6 cellular contexts compared by ENCODE assay signal in genomic region chr2:77734662-77735340, GRCh38.
A peak's percentile ranks its signal among the peaks of the same experiment; 100 is the strongest.
DNase-seq lines count a peak whose midpoint lies in the region; ATAC-seq and TF ChIP-seq lines count a peak whose summit lies in the region.
"Not testable (repeated sequence)": the region's sequence is repeated elsewhere in the genome, so short reads cannot be mapped to it uniquely, and the experiment has no call there.

No MANE protein-coding gene starts in this region.

- not testable (repeated sequence) for H3K36me3 ChIP-seq in lower lobe of right lung, spleen

- TF ChIP-seq POLR2A in spleen (IDR thresholded peaks at IDR 0.05): not testable (repeated sequence)

- TF ChIP-seq CTCF in lower lobe of right lung (IDR thresholded peaks at IDR 0.05); spleen (IDR thresholded peaks at IDR 0.05 in 8 of 11, conservative IDR thresholded peaks at IDR 0.05 in 3 of 11): not testable (repeated sequence)

- ATAC-seq in Right ventricle myocardium superior (ENCODE audit: poor library complexity); right cardiac atrium; lower lobe of right lung: not testable (repeated sequence)

- intact Hi-C loops in Right ventricle myocardium superior (cut with DNase I); right cardiac atrium (cut with DNase I); lower lobe of right lung (cut with DNase I); spleen (cut with DNase I; ENCODE audit: low total_unique reads): not testable (repeated sequence)
- intact Hi-C loops in posterior vena cava (cut with DNase I): loop anchor here in 1 of 2 donors (5.0 kb wide), 1 partner anchor 428 kb away; no protein-coding TSS in a partner anchor

- 94% methylated on average over 39 of the region's 39 CpGs for WGBS in right cardiac atrium
- WGBS in spleen, 5 donors: 93 to 97% (median 94%) methylated on average over 31 to 39 of the region's 39 CpGs

- H3K27me3 ChIP-seq in right cardiac atrium (ENCODE audit: control insufficient read depth, insufficient read depth); lower lobe of right lung (ENCODE audit: low read depth); spleen (replicated peaks in 1 of 7): not testable (repeated sequence)

- not testable (repeated sequence) for H3K4me3 ChIP-seq in right cardiac atrium (ENCODE audit: low read length); lower lobe of right lung; spleen

- DNase-seq in activated gamma-delta T cell (lab: John Stamatoyannopoulos, UW) (peak; percentile 5), Right ventricle myocardium superior (peak; percentile 26), right cardiac atrium (peak in 2 of 3 donors; percentile 18 to 46), lower lobe of right lung (peak; percentile 29), posterior vena cava (ENCODE audit: low spot score) (peak; percentile 66), spleen (peak; percentile 74)

- not testable (repeated sequence) for H3K27ac ChIP-seq in right cardiac atrium (ENCODE audit: low read length); lower lobe of right lung; spleen

- H3K9me3 ChIP-seq in right cardiac atrium (ENCODE audit: control insufficient read depth, low read length); lower lobe of right lung: not testable (repeated sequence)
- peaks cover 0 to 26% (median 7%) of the 10 kb centered on the region in 8 donors for H3K9me3 ChIP-seq in spleen

- not testable (repeated sequence) for H3K4me1 ChIP-seq in right cardiac atrium (ENCODE audit: control insufficient read depth, insufficient read depth, low read length); lower lobe of right lung; spleen

Comparison
In these comparisons a context has a peak if more than half of its experiments do, and no peak if none do; other contexts are left out.
1. DNase-seq: peak in every context shown above with its lines; median percentile 74 in spleen; 66 in posterior vena cava; 32 in right cardiac atrium; 29 in lower lobe of right lung; 26 in Right ventricle myocardium superior; 5 in activated gamma-delta T cell.